In the genomic region with DNA sequence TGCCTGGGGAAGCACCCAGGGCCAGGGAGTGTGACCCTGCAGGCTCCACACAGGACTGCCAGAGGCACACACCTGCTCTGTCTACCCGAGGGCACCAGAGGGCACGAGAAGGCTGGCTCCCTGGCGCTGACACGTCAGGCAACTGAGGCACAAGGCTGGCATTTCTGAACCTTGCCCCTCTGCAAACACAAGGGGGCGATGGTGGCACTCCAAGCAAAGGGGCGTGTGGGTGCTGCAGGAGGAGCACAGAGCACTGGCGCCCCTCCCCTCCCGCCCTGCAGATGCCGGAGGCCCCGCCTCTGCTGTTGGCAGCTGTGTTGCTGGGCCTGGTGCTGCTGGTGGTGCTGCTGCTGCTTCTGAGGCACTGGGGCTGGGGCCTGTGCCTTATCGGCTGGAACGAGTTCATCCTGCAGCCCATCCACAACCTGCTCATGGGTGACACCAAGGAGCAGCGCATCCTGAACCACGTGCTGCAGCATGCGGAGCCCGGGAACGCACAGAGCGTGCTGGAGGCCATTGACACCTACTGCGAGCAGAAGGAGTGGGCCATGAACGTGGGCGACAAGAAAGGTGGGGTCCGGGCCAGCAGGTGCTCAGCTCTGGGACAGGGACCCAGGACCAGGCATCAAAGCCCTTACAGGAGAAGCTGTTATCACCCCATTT, we compare ENCODE assay signal across 1 cellular context.
TF ChIP-seq lines count a peak whose summit lies in the region.

No MANE protein-coding gene starts in this region.

TF ChIP-seq in HCT116, 20 proteins besides CTCF, POLR2A, EP300 and RAD21:
- peak; percentile 28; the same call in 1 of the 2 replicates for TF ChIP-seq POLR2AphosphoS5 (IDR thresholded peaks at IDR 0.05; ENCODE audit: low read depth, low read length)
- TF ChIP-seq TCF7L2 (IDR thresholded peaks at IDR 0.05; ENCODE audit: borderline replicate concordance, extremely low read depth, insufficient read depth, insufficient read length): no peak
- no peak for TF ChIP-seq JUND (IDR thresholded peaks at IDR 0.05)
- TF ChIP-seq CBX3 (IDR thresholded peaks at IDR 0.05; ENCODE audit: low read depth): 0 out of 2 replicates have a peak, but pooled peaks have one; percentile 7
- TF ChIP-seq, protein P1, sequence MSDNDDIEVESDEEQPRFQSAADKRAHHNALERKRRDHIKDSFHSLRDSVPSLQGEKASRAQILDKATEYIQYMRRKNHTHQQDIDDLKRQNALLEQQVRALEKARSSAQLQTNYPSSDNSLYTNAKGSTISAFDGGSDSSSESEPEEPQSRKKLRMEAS (IDR thresholded peaks at IDR 0.05): peak; percentile 28; the same call in 1 of the 2 replicates
- TF ChIP-seq SP1 (IDR thresholded peaks at IDR 0.05; ENCODE audit: low read depth): no peak
TF ChIP-seq in HCT116: peak in this region for 3.
